8 cellular contexts compared by ENCODE assay signal in the genomic region with DNA sequence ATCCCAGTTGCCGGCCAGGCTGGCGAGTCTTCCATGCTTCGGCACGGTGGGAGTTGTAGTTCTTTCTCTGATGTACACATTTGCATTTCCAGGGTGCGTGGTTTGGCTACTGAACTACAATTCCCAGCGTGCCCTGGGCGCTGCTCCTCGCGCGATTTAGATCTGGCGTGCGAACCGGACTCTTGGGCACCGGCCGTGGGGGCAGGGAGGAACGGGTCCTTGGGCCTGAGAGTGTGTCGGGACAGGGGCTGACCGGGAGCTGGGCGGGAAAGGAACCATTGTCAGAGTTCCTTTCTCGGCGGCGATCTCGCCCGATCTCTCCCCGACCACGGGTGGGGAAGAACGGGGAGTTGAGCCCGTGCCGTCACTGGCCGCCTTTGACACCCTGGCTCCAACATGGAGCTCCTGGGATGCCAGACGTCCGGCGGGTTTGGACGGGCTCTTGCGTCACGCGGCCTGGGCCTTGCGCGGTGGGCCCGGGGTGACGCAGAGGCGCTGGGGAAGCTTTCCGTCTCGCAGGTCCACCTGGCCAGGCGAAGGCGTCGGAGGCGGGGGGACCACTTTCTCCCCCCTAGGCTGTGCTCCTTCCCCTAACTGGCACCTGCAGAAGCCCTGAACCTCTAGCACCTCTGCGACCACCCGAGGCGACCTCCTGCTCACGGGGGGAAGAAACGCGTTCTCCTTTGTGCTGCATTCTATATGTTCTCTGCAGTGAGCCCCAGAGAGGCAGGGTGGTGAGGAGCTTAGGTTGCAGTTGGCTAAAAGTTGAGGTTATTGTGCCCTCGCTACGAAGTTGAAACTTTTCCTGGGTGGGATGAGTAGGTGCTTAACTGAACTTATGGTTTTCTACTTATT. TPM values are rescaled to one million over a fixed set of nuclear protein-coding genes. Genes with fewer than 3 reads are reported as not detected.
DNase-seq lines count a peak whose midpoint lies in the region; ATAC-seq and TF ChIP-seq lines count a peak whose summit lies in the region.

No MANE protein-coding gene starts in this region.

- TF ChIP-seq CTCF in GM10266 (IDR thresholded peaks at IDR 0.05; ENCODE audit: control insufficient read depth, insufficient read depth, low read depth, missing control alignments) (no peak), glutamatergic neuron (IDR thresholded peaks at IDR 0.05; ENCODE audit: partially characterized antibody, unreplicated experiment) (no peak), suprapubic skin (IDR thresholded peaks at IDR 0.05) (no peak)

- peaks cover 2% of the 10 kb centered on the region for H3K36me3 ChIP-seq in suprapubic skin

- no peaks in the 10 kb centered on the region for H3K9me3 Mint-ChIP-seq in activated naive CD8-positive, alpha-beta T cell treated with anti-CD3 and anti-CD28 coated beads for 36 hours
- H3K9me3 Mint-ChIP-seq in glutamatergic neuron (ENCODE audit: unreplicated experiment), result peaks cover 16% of the 10 kb centered on the region

- peak overlapping the region; percentile 99 for H3K27ac Mint-ChIP-seq in activated naive CD8-positive, alpha-beta T cell treated with anti-CD3 and anti-CD28 coated beads for 36 hours
- peak overlapping the region; percentile 98 for H3K27ac Mint-ChIP-seq in glutamatergic neuron (ENCODE audit: unreplicated experiment)

- TF ChIP-seq POLR2A in suprapubic skin (IDR thresholded peaks at IDR 0.05), result peak in 1 of 2 donors; percentile 62

- peak; percentile 85 for DNase-seq in GM10266 (ENCODE audit: extremely low spot score)
- DNase-seq in NCI-H1105 (lab: John Stamatoyannopoulos, UW), result peak; percentile 95
- DNase-seq in SKM-1 (lab: John Stamatoyannopoulos, UW; ENCODE audit: unreplicated experiment), result peak; percentile 91
- peak; percentile 81 for DNase-seq in activated naive CD8-positive, alpha-beta T cell treated with anti-CD3 and anti-CD28 coated beads for 36 hours
- peak; percentile 93 for DNase-seq in glutamatergic neuron
- DNase-seq in occipital lobe (lab: John Stamatoyannopoulos, UW), result peak; percentile 94
- DNase-seq in suprapubic skin (ENCODE audit: low spot score in 2 of 2), result peak; percentile 96

- peaks cover 42% of the 10 kb centered on the region for H3K4me1 Mint-ChIP-seq in activated naive CD8-positive, alpha-beta T cell treated with anti-CD3 and anti-CD28 coated beads for 36 hours
- H3K4me1 Mint-ChIP-seq in glutamatergic neuron (ENCODE audit: low read depth, unreplicated experiment), result peaks cover 17% of the 10 kb centered on the region

- no peaks in the 10 kb centered on the region for H3K27me3 ChIP-seq in suprapubic skin

- peak overlapping the region; percentile 71 for H3K4me3 ChIP-seq in suprapubic skin

- H3K27ac ChIP-seq in suprapubic skin, result peak overlapping the region; percentile 94

- peaks cover 16% of the 10 kb centered on the region for H3K36me3 Mint-ChIP-seq in activated naive CD8-positive, alpha-beta T cell treated with anti-CD3 and anti-CD28 coated beads for 36 hours
- no peaks in the 10 kb centered on the region for H3K36me3 Mint-ChIP-seq in glutamatergic neuron (ENCODE audit: unreplicated experiment)

- peak; percentile 80 for ATAC-seq in HG02678 (IDR thresholded peaks at IDR 0.05; ENCODE audit: unreplicated experiment)

- TF ChIP-seq EP300 in suprapubic skin (IDR thresholded peaks at IDR 0.05), result no peak

- peak overlapping the region; percentile 97 for H3K4me3 Mint-ChIP-seq in activated naive CD8-positive, alpha-beta T cell treated with anti-CD3 and anti-CD28 coated beads for 36 hours
- peak overlapping the region; percentile 98 for H3K4me3 Mint-ChIP-seq in glutamatergic neuron (ENCODE audit: unreplicated experiment)

- WGBS in suprapubic skin, result 0% methylated on average over 32 of the region's 56 CpGs

- no peaks in the 10 kb centered on the region for H3K9me3 ChIP-seq in suprapubic skin

- peaks cover 39% of the 10 kb centered on the region for H3K4me1 ChIP-seq in suprapubic skin

- no peaks in the 10 kb centered on the region for H3K27me3 Mint-ChIP-seq in activated naive CD8-positive, alpha-beta T cell treated with anti-CD3 and anti-CD28 coated beads for 36 hours
- peaks cover 10% of the 10 kb centered on the region for H3K27me3 Mint-ChIP-seq in glutamatergic neuron (ENCODE audit: unreplicated experiment)

RNA-seq across cellular contexts. Expression of gene IFRD1, which starts 0.8 kb away (rescaled TPM):
- 10 to 100 TPM; 53.5 to 55.1 TPM for total RNA-seq in activated naive CD8-positive, alpha-beta T cell treated with anti-CD3 and anti-CD28 coated beads for 36 hours
- total RNA-seq in glutamatergic neuron (ENCODE audit: unreplicated experiment), result 168 TPM
- total RNA-seq in occipital lobe, result 90.5 TPM
- total RNA-seq in suprapubic skin, result 10 to 100 TPM; 30.7 to 81.4 (median 44.6) TPM

RNA-seq across cellular contexts. Expression of gene LSMEM1, which starts 29.8 kb away (rescaled TPM):
- total RNA-seq in activated naive CD8-positive, alpha-beta T cell treated with anti-CD3 and anti-CD28 coated beads for 36 hours, result under 1 TPM; 0.62 to 0.88 TPM
- total RNA-seq in glutamatergic neuron (ENCODE audit: unreplicated experiment) (2.8 TPM), occipital lobe (0.47 TPM), suprapubic skin (10 to 100 TPM in 1 of 4 donors, under 1 TPM in 1, not detected in 2; 0.57 to 10.6 TPM)

Comparison
In these comparisons a context has a peak if more than half of its experiments do, and no peak if none do; other contexts are left out.
1. Peak in every context shown above with its lines: DNase-seq, ATAC-seq, H3K4me3 ChIP-seq and H3K27ac ChIP-seq.